In genomic region chr19:33561261-33561660, GRCh38 we compare ENCODE assay signal across 23 cellular contexts.
"Had no signal": no experiment of that assay in that cellular context is flagged by ENCODE, and none has a peak within 500 bp of the region (broad histone marks: within the 10 kb centered on the region; RNA-seq: fewer than 3 reads in every experiment).

No MANE protein-coding gene starts in this region.

- H3K4me1 ChIP-seq: pancreas, prostate gland, right atrium auricular region, right lobe of liver, stomach, thyroid gland, tibial nerve, upper lobe of left lung, vagina had no signal

- H3K27me3 ChIP-seq: neutrophil, pancreas, right atrium auricular region, right lobe of liver, thyroid gland, upper lobe of left lung, vagina had no signal

- DNase-seq: naive thymus-derived CD4-positive, alpha-beta T cell; natural killer cell; nucleus accumbens; pancreas; retina; right lobe of liver; small intestine; stimulated activated CD4-positive, alpha-beta T cell treated with anti-CD3 and anti-CD28 coated beads, Interleukin-15, amount 100 ng/mL, for 24 hours; stimulated activated CD4-positive, alpha-beta T cell treated with anti-CD3 and anti-CD28 coated beads, Interleukin-2, amount 100 ng/mL, for 24 hours; stimulated activated CD4-positive, alpha-beta T cell treated with anti-CD3 and anti-CD28 coated beads, Interleukin-2, amount 100 ng/mL, for 48 hours; stimulated activated CD4-positive, alpha-beta T cell treated with anti-CD3 and anti-CD28 coated beads, Interleukin-4, amount 100 ng/mL, for 24 hours; stimulated activated naive B cell treated with anti-CD40 and anti-IgM and Interleukin-4, amounts not matched to agents 10 μg/mL and 1 μg/mL and 100 μg/mL, for 72 hours; stimulated activated naive CD4-positive, alpha-beta T cell treated with Interleukin-2 at 50 U/mL for 16 hours; stomach; thyroid gland; upper lobe of left lung had no signal

- ATAC-seq: naive thymus-derived CD4-positive, alpha-beta T cell; natural killer cell; pancreas; right lobe of liver; stimulated activated effector memory CD8-positive, alpha-beta T cell treated with anti-CD3 and anti-CD28 coated beads, Interleukin-12 subunit alpha, Interleukin-12 subunit beta, amount 100 ng/mL, for 72 hours; stimulated activated naive B cell treated with anti-CD40 and anti-IgM and Interleukin-4, amounts not matched to agents 10 μg/mL and 1 μg/mL and 100 μg/mL, for 72 hours had no signal

- H3K9me3 ChIP-seq: neutrophil, pancreas, prostate gland, right atrium auricular region, right lobe of liver, stomach, thoracic aorta, thyroid gland, tibial nerve, upper lobe of left lung, vagina had no signal

- H3K27ac ChIP-seq: neutrophil, pancreas, prostate gland, right atrium auricular region, right lobe of liver, stomach, thoracic aorta, thyroid gland, tibial nerve, upper lobe of left lung, vagina had no signal

- H3K4me3 ChIP-seq: pancreas, prostate gland, right atrium auricular region, right lobe of liver, stomach, thoracic aorta, thyroid gland, tibial nerve, upper lobe of left lung, vagina had no signal

- H3K36me3 ChIP-seq: neutrophil, pancreas, prostate gland, right atrium auricular region, right lobe of liver, stomach, thoracic aorta, thyroid gland, tibial nerve, upper lobe of left lung, vagina had no signal
